2 cellular contexts compared by ENCODE assay signal in genomic region chr14:77543240-77543551, GRCh38.
TF ChIP-seq lines count a peak whose summit lies in the region.

No MANE protein-coding gene starts in this region.

TF ChIP-seq in HepG2, 621 proteins besides CTCF, POLR2A, EP300 and RAD21:
- no peak for TF ChIP-seq GATA4 (IDR thresholded peaks at IDR 0.05; ENCODE audit: borderline replicate concordance, low read depth)
- no peak for TF ChIP-seq FOXA1 (IDR thresholded peaks at IDR 0.05)
- 0 out of 2 replicates have a peak, but pooled peaks have one; percentile 18 for TF ChIP-seq FOXA1 (CRISPR knock-in tag; IDR thresholded peaks at IDR 0.05)
- TF ChIP-seq SOX13 (IDR thresholded peaks at IDR 0.05): no peak
- peak in 1 of 2 experiments; percentile 15; a peak in 1 of 4 replicates for TF ChIP-seq SOX13 (CRISPR knock-in tag; conservative IDR thresholded peaks at IDR 0.05 in 1 of 2, IDR thresholded peaks at IDR 0.05 in 1 of 2)

TF ChIP-seq in endothelial cell of umbilical vein, 7 proteins besides CTCF, POLR2A, EP300 and RAD21:
- TF ChIP-seq FOS (IDR thresholded peaks at IDR 0.05; ENCODE audit: borderline replicate concordance, insufficient read depth, low read length) (no peak), POLR2AphosphoS5 (IDR thresholded peaks at IDR 0.05; ENCODE audit: insufficient read depth, low read depth, low read length) (no peak), MYC (IDR thresholded peaks at IDR 0.05; ENCODE audit: low read depth, low read length) (no peak), GATA2 (IDR thresholded peaks at IDR 0.05; ENCODE audit: insufficient read depth, insufficient read length, low read depth, low read length) (no peak), EZH2 (IDR thresholded peaks at IDR 0.05; ENCODE audit: borderline replicate concordance, low read depth, low read length, severe bottlenecking) (no peak), JUN (IDR thresholded peaks at IDR 0.05; ENCODE audit: borderline replicate concordance, insufficient read depth, insufficient read length, low read depth) (no peak), MAX (IDR thresholded peaks at IDR 0.05; ENCODE audit: insufficient read depth, insufficient read length) (no peak)
